ENCODE assay signal across 25 cellular contexts in the genomic region with DNA sequence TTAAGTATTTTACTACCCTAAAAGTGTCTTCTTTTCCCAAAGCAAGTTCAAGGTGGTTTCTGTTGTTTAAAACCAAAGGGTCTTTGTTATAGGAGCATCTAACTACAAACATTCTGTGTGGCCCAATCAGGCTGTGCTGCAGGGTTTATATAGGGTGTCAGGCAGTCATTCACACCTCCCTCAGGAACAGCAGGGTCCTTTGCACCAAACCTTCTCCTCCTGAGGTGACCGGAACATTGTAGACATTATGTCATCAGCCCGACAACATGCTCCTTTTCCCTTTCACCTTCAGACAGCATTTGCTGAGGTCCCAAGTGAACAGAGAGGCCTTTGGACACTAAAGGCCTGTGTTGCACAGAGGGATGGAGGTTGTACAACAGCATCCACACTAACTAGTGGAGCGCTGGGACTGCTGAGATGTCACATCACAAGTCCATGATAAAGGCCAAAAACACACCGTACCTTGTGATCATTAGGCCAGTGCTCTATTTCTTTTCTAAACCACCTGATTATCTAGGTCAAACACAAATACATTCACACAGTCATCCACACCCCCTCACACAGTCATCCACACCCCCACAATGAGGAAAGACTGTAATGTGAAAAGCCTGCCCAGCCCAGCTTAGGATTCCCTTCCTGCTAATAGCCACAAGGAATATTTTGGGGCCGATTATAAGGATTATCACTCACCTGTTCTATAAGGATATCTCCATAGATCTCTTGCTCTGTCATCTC.
"Had no signal": no experiment of that assay in that cellular context is flagged by ENCODE, and none has a peak within 500 bp of the region (broad histone marks: within the 10 kb centered on the region; RNA-seq: fewer than 3 reads in every experiment).

No MANE protein-coding gene starts in this region.

- H3K27ac ChIP-seq: breast epithelium had no signal

- H3K27me3 ChIP-seq: breast epithelium had no signal

- H3K9me3 Mint-ChIP-seq: activated naive CD4-positive, alpha-beta T cell treated with anti-CD3 and anti-CD28 coated beads, Interleukin-2, amount 50 U/mL, for 24 hours had no signal

- DNase-seq: activated CD4-positive, alpha-beta T cell treated with anti-CD3 and anti-CD28 coated beads for 48 hours; activated CD4-positive, alpha-beta T cell treated with anti-CD3 and anti-CD28 coated beads, Interleukin-2, amount 50 U/mL, for 4 hours; activated CD4-positive, CD25-positive, alpha-beta regulatory T cell treated with anti-CD3 and anti-CD28 coated beads, Interleukin-2, amount 50 U/mL, for 72 hours; activated CD8-positive, alpha-beta memory T cell treated with anti-CD3 and anti-CD28 coated beads, Interleukin-2, amount 50 U/mL, for 48 hours; activated CD8-positive, alpha-beta T cell treated with anti-CD3 and anti-CD28 coated beads, Interleukin-2, amount 10 ng/mL, durations not matched to agents 7 days and 5 days; activated T-cell treated with anti-CD3 and anti-CD28 coated beads, Interleukin-2, amount 50 U/mL, for 1 hour; aorta; central memory CD4-positive, alpha-beta T cell; KG1; NCI-H1092 treated with DMSO at 0.1 percent for 48 hours; NCI-H1417 treated with DMSO at 0.1 percent for 48 hours; NCI-H1694; NCI-H2029; NCI-H2107; NCI-H2171 treated with DMSO at 0.1 percent for 48 hours; NCI-H226; NCI-H510A; NCI-H69; PC-3; SIG-M5; T-helper 17 cell; T-helper 9 cell had no signal

- H3K4me1 ChIP-seq: breast epithelium had no signal

- H3K27ac Mint-ChIP-seq: activated CD8-positive, alpha-beta T cell treated with anti-CD3 and anti-CD28 coated beads, Interleukin-2, amount 10 ng/mL, durations not matched to agents 7 days and 5 days; activated naive CD4-positive, alpha-beta T cell treated with anti-CD3 and anti-CD28 coated beads, Interleukin-2, amount 50 U/mL, for 24 hours; T-helper 17 cell; WTC11 had no signal

- H3K36me3 Mint-ChIP-seq: activated naive CD4-positive, alpha-beta T cell treated with anti-CD3 and anti-CD28 coated beads, Interleukin-2, amount 50 U/mL, for 24 hours; WTC11 had no signal

- H3K4me3 Mint-ChIP-seq: activated CD8-positive, alpha-beta T cell treated with anti-CD3 and anti-CD28 coated beads, Interleukin-2, amount 10 ng/mL, durations not matched to agents 7 days and 5 days; activated naive CD4-positive, alpha-beta T cell treated with anti-CD3 and anti-CD28 coated beads, Interleukin-2, amount 50 U/mL, for 24 hours; T-helper 17 cell; WTC11 had no signal

- H3K9me3 ChIP-seq: breast epithelium had no signal

- ATAC-seq: activated CD8-positive, alpha-beta T cell treated with anti-CD3 and anti-CD28 coated beads, Interleukin-2, amount 10 ng/mL, durations not matched to agents 7 days and 5 days; PC-3; T-helper 17 cell; WTC11 had no signal

- H3K4me1 Mint-ChIP-seq: activated naive CD4-positive, alpha-beta T cell treated with anti-CD3 and anti-CD28 coated beads, Interleukin-2, amount 50 U/mL, for 24 hours; T-helper 17 cell had no signal

- H3K4me3 ChIP-seq: breast epithelium had no signal

- H3K36me3 ChIP-seq: breast epithelium had no signal
